ENCODE assay signal across 20 cellular contexts in the genomic region with DNA sequence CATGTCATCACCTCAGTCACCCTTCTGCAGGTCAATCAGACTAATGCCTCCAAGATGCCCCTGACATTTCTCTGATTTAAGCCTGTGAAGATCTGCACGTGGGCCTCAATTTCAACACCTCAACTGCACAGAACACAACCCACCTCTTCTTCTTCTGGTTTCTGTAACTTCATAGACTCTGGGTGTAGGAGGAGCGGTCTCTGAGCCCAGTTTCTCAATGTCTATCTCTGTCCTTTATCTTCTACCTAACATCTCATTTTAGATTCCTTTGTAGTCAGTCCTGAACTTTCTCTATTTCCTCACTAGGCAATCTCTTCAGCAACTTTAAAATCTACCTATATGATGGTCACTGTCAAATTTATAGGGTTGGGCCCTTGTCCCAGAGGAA.
"Had no signal": no experiment of that assay in that cellular context is flagged by ENCODE, and none has a peak within 500 bp of the region (broad histone marks: within the 10 kb centered on the region; RNA-seq: fewer than 3 reads in every experiment).

No MANE protein-coding gene starts in this region.

- H3K4me1 Mint-ChIP-seq: endodermal cell, mesothelial cell of epicardium, neural crest cell had no signal

- H3K4me3 Mint-ChIP-seq: activated naive CD4-positive, alpha-beta T cell treated with anti-CD3 and anti-CD28 coated beads for 36 hours; endodermal cell; mesothelial cell of epicardium; neural crest cell; stimulated activated naive CD8-positive, alpha-beta T cell treated with anti-CD3 and anti-CD28 coated beads, Interleukin-15, amount 100 ng/mL, for 72 hours; T-helper 17 cell had no signal

- H3K4me3 ChIP-seq: dorsolateral prefrontal cortex, left lung, skin epidermis, upper lobe of left lung had no signal

- H3K27me3 Mint-ChIP-seq: stimulated activated naive CD8-positive, alpha-beta T cell treated with anti-CD3 and anti-CD28 coated beads, Interleukin-15, amount 100 ng/mL, for 72 hours; T-helper 17 cell had no signal

- ATAC-seq: left lung, right cardiac atrium had no signal

- H3K27ac Mint-ChIP-seq: activated naive CD4-positive, alpha-beta T cell treated with anti-CD3 and anti-CD28 coated beads for 36 hours; activated T-helper 2 cell treated with anti-CD3 and anti-CD28 coated beads, Interferon-gamma antibody, Interleukin-2, Interleukin-4, amounts not matched to agents 10 μg/mL and 5 μg/mL and 100 μg/mL, durations not matched to agents 14 hours and 24 hours and 36 hours; endodermal cell; mesothelial cell of epicardium; progenitor cell of endocrine pancreas; stimulated activated naive CD8-positive, alpha-beta T cell treated with anti-CD3 and anti-CD28 coated beads, Interleukin-15, amount 100 ng/mL, for 72 hours; T-helper 17 cell had no signal

- FAIRE-seq: colon had no signal

- DNase-seq: aorta; brain microvascular endothelial cell; dorsolateral prefrontal cortex; endodermal cell; foreskin melanocyte; hypothalamus; left lung; right cardiac atrium; stimulated activated CD4-positive, alpha-beta T cell treated with anti-CD3 and anti-CD28 coated beads, Interleukin-4, amount 100 ng/mL, for 1 hour; upper lobe of left lung had no signal

- H3K9me3 ChIP-seq: left lung, upper lobe of left lung had no signal

- H3K36me3 Mint-ChIP-seq: mesothelial cell of epicardium had no signal

- H3K27me3 ChIP-seq: brain microvascular endothelial cell, dorsolateral prefrontal cortex, left lung, upper lobe of left lung had no signal

- H3K9me3 Mint-ChIP-seq: activated naive CD4-positive, alpha-beta T cell treated with anti-CD3 and anti-CD28 coated beads for 36 hours; endodermal cell; mesothelial cell of epicardium; neural crest cell; stimulated activated naive CD8-positive, alpha-beta T cell treated with anti-CD3 and anti-CD28 coated beads, Interleukin-15, amount 100 ng/mL, for 72 hours had no signal

- H3K27ac ChIP-seq: brain microvascular endothelial cell, dorsolateral prefrontal cortex, left lung, VCaP had no signal

- H3K36me3 ChIP-seq: brain microvascular endothelial cell, left lung had no signal
